ENCODE assay signal across 1 cellular context in genomic region chr17:39669897-39670735, GRCh38.
TF ChIP-seq lines count a peak whose summit lies in the region.

No MANE protein-coding gene starts in this region.

TF ChIP-seq in H1, 55 proteins besides CTCF, POLR2A, EP300 and RAD21:
- TF ChIP-seq NANOG (IDR thresholded peaks at IDR 0.05; ENCODE audit: insufficient read depth, low read depth, low read length, poor library complexity, severe bottlenecking) = no peak
- TF ChIP-seq PHF8 (conservative IDR thresholded peaks at IDR 0.05; ENCODE audit: low read depth, low read length) = no peak
- TF ChIP-seq SIX5 (IDR thresholded peaks at IDR 0.05; ENCODE audit: low read depth, low read length) = no peak
- TF ChIP-seq POU5F1 (IDR thresholded peaks at IDR 0.05; ENCODE audit: low read depth, low read length) = no peak
- no peak for TF ChIP-seq SP1 (IDR thresholded peaks at IDR 0.05; ENCODE audit: low read depth, low read length)
- TF ChIP-seq POLR2AphosphoS5 (IDR thresholded peaks at IDR 0.05; ENCODE audit: low read depth, low read length) = no peak
- no peak for TF ChIP-seq NRF1 (IDR thresholded peaks at IDR 0.05; ENCODE audit: low read depth, low read length)
- no peak for TF ChIP-seq SIRT6 (IDR thresholded peaks at IDR 0.05; ENCODE audit: low read length)
- no peak for TF ChIP-seq KDM4A (IDR thresholded peaks at IDR 0.05; ENCODE audit: low read depth, low read length, severe bottlenecking)
- no peak for TF ChIP-seq BRCA1 (IDR thresholded peaks at IDR 0.05; ENCODE audit: low read depth, low read length)
- TF ChIP-seq SIN3A (conservative IDR thresholded peaks at IDR 0.05 in 1 of 2, IDR thresholded peaks at IDR 0.05 in 1 of 2; ENCODE audit: low read depth in 1 of 2, low read length in 2 of 2) = no peak
- no peak for TF ChIP-seq GTF2F1 (IDR thresholded peaks at IDR 0.05; ENCODE audit: borderline replicate concordance, low read depth, low read length)
- no peak for TF ChIP-seq TBP (IDR thresholded peaks at IDR 0.05; ENCODE audit: low read depth, low read length)
- TF ChIP-seq CBX8 (IDR thresholded peaks at IDR 0.05; ENCODE audit: borderline replicate concordance, low read depth, low read length) = no peak
- no peak for TF ChIP-seq SUZ12 (IDR thresholded peaks at IDR 0.05; ENCODE audit: low read length)
- no peak for TF ChIP-seq TAF7 (optimal IDR thresholded peaks at IDR 0.05; ENCODE audit: borderline replicate concordance, low read depth, low read length)
- TF ChIP-seq, protein P1, sequence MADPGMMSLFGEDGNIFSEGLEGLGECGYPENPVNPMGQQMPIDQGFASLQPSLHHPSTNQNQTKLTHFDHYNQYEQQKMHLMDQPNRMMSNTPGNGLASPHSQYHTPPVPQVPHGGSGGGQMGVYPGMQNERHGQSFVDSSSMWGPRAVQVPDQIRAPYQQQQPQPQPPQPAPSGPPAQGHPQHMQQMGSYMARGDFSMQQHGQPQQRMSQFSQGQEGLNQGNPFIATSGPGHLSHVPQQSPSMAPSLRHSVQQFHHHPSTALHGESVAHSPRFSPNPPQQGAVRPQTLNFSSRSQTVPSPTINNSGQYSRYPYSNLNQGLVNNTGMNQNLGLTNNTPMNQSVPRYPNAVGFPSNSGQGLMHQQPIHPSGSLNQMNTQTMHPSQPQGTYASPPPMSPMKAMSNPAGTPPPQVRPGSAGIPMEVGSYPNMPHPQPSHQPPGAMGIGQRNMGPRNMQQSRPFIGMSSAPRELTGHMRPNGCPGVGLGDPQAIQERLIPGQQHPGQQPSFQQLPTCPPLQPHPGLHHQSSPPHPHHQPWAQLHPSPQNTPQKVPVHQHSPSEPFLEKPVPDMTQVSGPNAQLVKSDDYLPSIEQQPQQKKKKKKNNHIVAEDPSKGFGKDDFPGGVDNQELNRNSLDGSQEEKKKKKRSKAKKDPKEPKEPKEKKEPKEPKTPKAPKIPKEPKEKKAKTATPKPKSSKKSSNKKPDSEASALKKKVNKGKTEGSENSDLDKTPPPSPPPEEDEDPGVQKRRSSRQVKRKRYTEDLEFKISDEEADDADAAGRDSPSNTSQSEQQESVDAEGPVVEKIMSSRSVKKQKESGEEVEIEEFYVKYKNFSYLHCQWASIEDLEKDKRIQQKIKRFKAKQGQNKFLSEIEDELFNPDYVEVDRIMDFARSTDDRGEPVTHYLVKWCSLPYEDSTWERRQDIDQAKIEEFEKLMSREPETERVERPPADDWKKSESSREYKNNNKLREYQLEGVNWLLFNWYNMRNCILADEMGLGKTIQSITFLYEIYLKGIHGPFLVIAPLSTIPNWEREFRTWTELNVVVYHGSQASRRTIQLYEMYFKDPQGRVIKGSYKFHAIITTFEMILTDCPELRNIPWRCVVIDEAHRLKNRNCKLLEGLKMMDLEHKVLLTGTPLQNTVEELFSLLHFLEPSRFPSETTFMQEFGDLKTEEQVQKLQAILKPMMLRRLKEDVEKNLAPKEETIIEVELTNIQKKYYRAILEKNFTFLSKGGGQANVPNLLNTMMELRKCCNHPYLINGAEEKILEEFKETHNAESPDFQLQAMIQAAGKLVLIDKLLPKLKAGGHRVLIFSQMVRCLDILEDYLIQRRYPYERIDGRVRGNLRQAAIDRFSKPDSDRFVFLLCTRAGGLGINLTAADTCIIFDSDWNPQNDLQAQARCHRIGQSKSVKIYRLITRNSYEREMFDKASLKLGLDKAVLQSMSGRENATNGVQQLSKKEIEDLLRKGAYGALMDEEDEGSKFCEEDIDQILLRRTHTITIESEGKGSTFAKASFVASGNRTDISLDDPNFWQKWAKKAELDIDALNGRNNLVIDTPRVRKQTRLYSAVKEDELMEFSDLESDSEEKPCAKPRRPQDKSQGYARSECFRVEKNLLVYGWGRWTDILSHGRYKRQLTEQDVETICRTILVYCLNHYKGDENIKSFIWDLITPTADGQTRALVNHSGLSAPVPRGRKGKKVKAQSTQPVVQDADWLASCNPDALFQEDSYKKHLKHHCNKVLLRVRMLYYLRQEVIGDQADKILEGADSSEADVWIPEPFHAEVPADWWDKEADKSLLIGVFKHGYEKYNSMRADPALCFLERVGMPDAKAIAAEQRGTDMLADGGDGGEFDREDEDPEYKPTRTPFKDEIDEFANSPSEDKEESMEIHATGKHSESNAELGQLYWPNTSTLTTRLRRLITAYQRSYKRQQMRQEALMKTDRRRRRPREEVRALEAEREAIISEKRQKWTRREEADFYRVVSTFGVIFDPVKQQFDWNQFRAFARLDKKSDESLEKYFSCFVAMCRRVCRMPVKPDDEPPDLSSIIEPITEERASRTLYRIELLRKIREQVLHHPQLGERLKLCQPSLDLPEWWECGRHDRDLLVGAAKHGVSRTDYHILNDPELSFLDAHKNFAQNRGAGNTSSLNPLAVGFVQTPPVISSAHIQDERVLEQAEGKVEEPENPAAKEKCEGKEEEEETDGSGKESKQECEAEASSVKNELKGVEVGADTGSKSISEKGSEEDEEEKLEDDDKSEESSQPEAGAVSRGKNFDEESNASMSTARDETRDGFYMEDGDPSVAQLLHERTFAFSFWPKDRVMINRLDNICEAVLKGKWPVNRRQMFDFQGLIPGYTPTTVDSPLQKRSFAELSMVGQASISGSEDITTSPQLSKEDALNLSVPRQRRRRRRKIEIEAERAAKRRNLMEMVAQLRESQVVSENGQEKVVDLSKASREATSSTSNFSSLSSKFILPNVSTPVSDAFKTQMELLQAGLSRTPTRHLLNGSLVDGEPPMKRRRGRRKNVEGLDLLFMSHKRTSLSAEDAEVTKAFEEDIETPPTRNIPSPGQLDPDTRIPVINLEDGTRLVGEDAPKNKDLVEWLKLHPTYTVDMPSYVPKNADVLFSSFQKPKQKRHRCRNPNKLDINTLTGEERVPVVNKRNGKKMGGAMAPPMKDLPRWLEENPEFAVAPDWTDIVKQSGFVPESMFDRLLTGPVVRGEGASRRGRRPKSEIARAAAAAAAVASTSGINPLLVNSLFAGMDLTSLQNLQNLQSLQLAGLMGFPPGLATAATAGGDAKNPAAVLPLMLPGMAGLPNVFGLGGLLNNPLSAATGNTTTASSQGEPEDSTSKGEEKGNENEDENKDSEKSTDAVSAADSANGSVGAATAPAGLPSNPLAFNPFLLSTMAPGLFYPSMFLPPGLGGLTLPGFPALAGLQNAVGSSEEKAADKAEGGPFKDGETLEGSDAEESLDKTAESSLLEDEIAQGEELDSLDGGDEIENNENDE (IDR thresholded peaks at IDR 0.05; ENCODE audit: insufficient replicate concordance, low read length) = no peak
- TF ChIP-seq CTBP2 (IDR thresholded peaks at IDR 0.05; ENCODE audit: borderline replicate concordance, insufficient read depth, insufficient read length, low read length) = no peak
